Comparison of ENCODE assay signal across 8 cellular contexts in genomic region chr18:13216092-13216582, GRCh38. TPM values are rescaled to one million over a fixed set of nuclear protein-coding genes. Genes with fewer than 3 reads are reported as not detected.
DNase-seq lines count a peak whose midpoint lies in the region; ATAC-seq and TF ChIP-seq lines count a peak whose summit lies in the region.

No MANE protein-coding gene starts in this region.

- no peaks in the 10 kb centered on the region for H3F3A ChIP-seq in neural cell (ENCODE audit: insufficient read depth, low read length, poor library complexity, severe bottlenecking)

- H3K4me1 ChIP-seq in Panc1 (ENCODE audit: control insufficient read depth, insufficient read depth, low read length) (no peaks in the 10 kb centered on the region; the same call in 1 of the 2 replicates), upper lobe of left lung (peaks cover 28 to 46% (median 33%) of the 10 kb centered on the region in 4 donors)

- no peaks in the 10 kb centered on the region for H3K36me3 ChIP-seq in Panc1 (ENCODE audit: control insufficient read depth, insufficient read depth, low read length)
- H3K36me3 ChIP-seq in neural cell (ENCODE audit: insufficient read depth, low read length): no peaks in the 10 kb centered on the region
- H3K36me3 ChIP-seq in upper lobe of left lung: no peaks in the 10 kb centered on the region

- POLR2A ChIA-PET in Panc1 (lab: Charles Lee): no interaction called here

- peak overlapping the region; percentile 83 for H3K27ac Mint-ChIP-seq in activated T-helper 2 cell treated with anti-CD3 and anti-CD28 coated beads, Interferon-gamma antibody, Interleukin-2, Interleukin-4, amounts not matched to agents 10 μg/mL and 5 μg/mL and 100 μg/mL, durations not matched to agents 14 hours and 24 hours and 36 hours

- no peaks in the 10 kb centered on the region for H3K9me2 ChIP-seq in neural cell (ENCODE audit: insufficient read depth, low read length)

- no peaks in the 10 kb centered on the region for H3K36me3 Mint-ChIP-seq in activated T-helper 2 cell treated with anti-CD3 and anti-CD28 coated beads, Interferon-gamma antibody, Interleukin-2, Interleukin-4, amounts not matched to agents 10 μg/mL and 5 μg/mL and 100 μg/mL, durations not matched to agents 14 hours and 24 hours and 36 hours (ENCODE audit: low read depth)

- no peaks in the 10 kb centered on the region for H3K9me3 Mint-ChIP-seq in activated T-helper 2 cell treated with anti-CD3 and anti-CD28 coated beads, Interferon-gamma antibody, Interleukin-2, Interleukin-4, amounts not matched to agents 10 μg/mL and 5 μg/mL and 100 μg/mL, durations not matched to agents 14 hours and 24 hours and 36 hours

- H3K4me2 ChIP-seq in neural cell (ENCODE audit: low read length): no peak overlapping the region

- ATAC-seq in Panc1 (peak; percentile 86), upper lobe of left lung (ENCODE audit: low FRiP score in 2 of 2) (peak; percentile 70 to 74), HG02870 (IDR thresholded peaks at IDR 0.05; ENCODE audit: unreplicated experiment) (no peak)

- BruUV-seq in Panc1 (replicated peaks; lab: Mats Ljungman, UMichigan): no TSS peak

- peak; percentile 92 for TF ChIP-seq RAD21 in neural cell (conservative IDR thresholded peaks at IDR 0.05)

- peak; percentile 69 for DNase-seq in DMS79 treated with DMSO at 0.1 percent for 48 hours (lab: John Stamatoyannopoulos, UW)
- peak; percentile 89 for DNase-seq in HuH-7.5 (ENCODE audit: low spot score)
- DNase-seq in Panc1 (ENCODE audit: low read depth, low spot score): peak; percentile 33
- peak; percentile 42 for DNase-seq in activated T-helper 2 cell treated with anti-CD3 and anti-CD28 coated beads, Interferon-gamma antibody, Interleukin-2, Interleukin-4, amounts not matched to agents 10 μg/mL and 5 μg/mL and 100 μg/mL, durations not matched to agents 14 hours and 24 hours and 36 hours (ENCODE audit: low spot score)
- peak; percentile 55 for DNase-seq in fibroblast of pulmonary artery (ENCODE audit: low read depth)
- peak in 1 of 2 donors; percentile 66 for DNase-seq in upper lobe of left lung

- H3K27ac ChIP-seq in Panc1 (ENCODE audit: low read length) (no peak overlapping the region), neural cell (ENCODE audit: low read length) (no peak overlapping the region), upper lobe of left lung (peak overlapping the region in 1 of 4 donors; percentile 78)

- no peak overlapping the region for H2AFZ ChIP-seq in neural cell (ENCODE audit: low read depth, low read length)

- H3K9me3 ChIP-seq in Panc1 (ENCODE audit: control insufficient read depth, insufficient read depth, low read depth, low read length) (no peaks in the 10 kb centered on the region), neural cell (ENCODE audit: low read length) (no peaks in the 10 kb centered on the region), upper lobe of left lung (no peaks in the 10 kb centered on the region)

- no peaks in the 10 kb centered on the region for H4K20me1 ChIP-seq in neural cell (ENCODE audit: insufficient read depth)

- H3K27me3 ChIP-seq in Panc1 (ENCODE audit: control insufficient read depth, insufficient read depth, low read length): peaks cover 30% of the 10 kb centered on the region
- peaks cover 21% of the 10 kb centered on the region for H3K27me3 ChIP-seq in neural cell (ENCODE audit: insufficient read depth, low read depth, low read length)
- H3K27me3 ChIP-seq in upper lobe of left lung: peaks cover 0 to 16% (median 0%) of the 10 kb centered on the region in 4 donors

- H3K79me2 ChIP-seq in neural cell (replicated peaks; ENCODE audit: insufficient read depth, low read length): no peaks in the 10 kb centered on the region

- peak in 1 of 4 donors; percentile 61 for TF ChIP-seq POLR2A in upper lobe of left lung (IDR thresholded peaks at IDR 0.05)

- peaks cover 26% of the 10 kb centered on the region for H3K4me1 Mint-ChIP-seq in activated T-helper 2 cell treated with anti-CD3 and anti-CD28 coated beads, Interferon-gamma antibody, Interleukin-2, Interleukin-4, amounts not matched to agents 10 μg/mL and 5 μg/mL and 100 μg/mL, durations not matched to agents 14 hours and 24 hours and 36 hours (ENCODE audit: low read depth)

- no peak for TF ChIP-seq EP300 in neural cell (conservative IDR thresholded peaks at IDR 0.05; ENCODE audit: poor library complexity, severe bottlenecking)
- TF ChIP-seq EP300 in upper lobe of left lung (IDR thresholded peaks at IDR 0.05): no peak

- WGBS in upper lobe of left lung, 2 donors: 15 to 17% methylated on average over 8 of the region's 8 CpGs

- peaks cover 34% of the 10 kb centered on the region for H3K27me3 Mint-ChIP-seq in activated T-helper 2 cell treated with anti-CD3 and anti-CD28 coated beads, Interferon-gamma antibody, Interleukin-2, Interleukin-4, amounts not matched to agents 10 μg/mL and 5 μg/mL and 100 μg/mL, durations not matched to agents 14 hours and 24 hours and 36 hours (ENCODE audit: low read depth)

- in situ Hi-C loops in Panc1 (cut with HindIII; ENCODE audit: low pct_unique_long_range_greater_than_20kb, low sequenced_read_pairs): no loop called here

- H3K4me3 ChIP-seq in Panc1 (ENCODE audit: low read depth in 2 of 2, low read length in 2 of 2) (no peak overlapping the region), fibroblast of pulmonary artery (replicated peaks; ENCODE audit: low read depth, low read length) (no peak overlapping the region), neural cell (ENCODE audit: low read length) (peak overlapping the region; percentile 75), upper lobe of left lung (no peak overlapping the region)

- intact Hi-C loops in Panc1 (cut with micrococcal nuclease; ENCODE audit: unreplicated experiment): loop anchor here (5.0 to 10.0 kb wide), 2 partner anchors 61 to 316 kb away; no protein-coding TSS in a partner anchor
- intact Hi-C loops in activated T-helper 2 cell treated with anti-CD3 and anti-CD28 coated beads, Interferon-gamma antibody, Interleukin-2, Interleukin-4, amounts not matched to agents 10 μg/mL and 5 μg/mL and 100 μg/mL, durations not matched to agents 14 hours and 24 hours and 36 hours (cut with micrococcal nuclease): loop anchor here (1.0 to 10.0 kb wide), 12 partner anchors 37 to 509 kb away; partner anchors contain the start of genes FAM210A and RNMT

- H3K9ac ChIP-seq in neural cell (ENCODE audit: low read length): no peak overlapping the region

- TF ChIP-seq CTCF in Panc1 (IDR thresholded peaks at IDR 0.05): peak; percentile 81
- TF ChIP-seq CTCF in fibroblast of pulmonary artery (IDR thresholded peaks at IDR 0.05; ENCODE audit: low read length, missing control alignments): peak; percentile 51
- TF ChIP-seq CTCF in neural cell (IDR thresholded peaks at IDR 0.05; ENCODE audit: poor library complexity, severe bottlenecking): peak; percentile 90
- TF ChIP-seq CTCF in upper lobe of left lung (IDR thresholded peaks at IDR 0.05): peak; percentile 48 to 78 (median 66)

- peak overlapping the region; percentile 85 for H3K4me3 Mint-ChIP-seq in activated T-helper 2 cell treated with anti-CD3 and anti-CD28 coated beads, Interferon-gamma antibody, Interleukin-2, Interleukin-4, amounts not matched to agents 10 μg/mL and 5 μg/mL and 100 μg/mL, durations not matched to agents 14 hours and 24 hours and 36 hours (ENCODE audit: low read depth)

- CTCF ChIA-PET in Panc1 (lab: Charles Lee): interaction anchor here (0.6 to 0.7 kb wide), 3 partner anchors 315 to 1420 kb away, joined by 3 to 7 read pairs (median 3); no protein-coding TSS in a partner anchor

TF ChIP-seq in neural cell, 6 proteins besides CTCF, POLR2A, EP300 and RAD21:
- TF ChIP-seq SMC3 (conservative IDR thresholded peaks at IDR 0.05; ENCODE audit: poor library complexity) (peak; percentile 92), EZH2 (IDR thresholded peaks at IDR 0.05; ENCODE audit: borderline replicate concordance, insufficient read depth, low read length, poor library complexity, severe bottlenecking) (no peak)

RNA-seq across cellular contexts. Expression of gene LDLRAD4, which starts 2.4 kb away (rescaled TPM):
- total RNA-seq in Panc1 (2021; ENCODE audit: unreplicated experiment): 0.28 TPM
- 0.50 TPM for polyA plus RNA-seq in Panc1 (2012; ENCODE audit: insufficient read length)
- 30.5 and 32.7 TPM in 2 replicates for total RNA-seq in activated T-helper 2 cell treated with anti-CD3 and anti-CD28 coated beads, Interferon-gamma antibody, Interleukin-2, Interleukin-4, amounts not matched to agents 10 μg/mL and 5 μg/mL and 100 μg/mL, durations not matched to agents 14 hours and 24 hours and 36 hours
- polyA plus RNA-seq in neural cell: 1.9 and 3.7 TPM in 2 replicates
- polyA minus RNA-seq in neural cell: 11.2 and 12.0 TPM in 2 replicates
- total RNA-seq in upper lobe of left lung: 10 to 100 TPM; 19.5 to 26.6 (median 24.4) TPM

Comparison
In these comparisons a context has a peak if more than half of its experiments do, and no peak if none do; other contexts are left out.
1. RNA of gene LDLRAD4, which starts 2.4 kb away (total RNA-seq): 30.5 to 32.7 TPM in activated T-helper 2 cell treated with anti-CD3 and anti-CD28 coated beads, Interferon-gamma antibody, Interleukin-2, Interleukin-4, amounts not matched to agents 10 μg/mL and 5 μg/mL and 100 μg/mL, durations not matched to agents 14 hours and 24 hours and 36 hours and 19.5 to 26.6 TPM in upper lobe of left lung; 0.28 TPM in Panc1 (single experiment); every median in the first group is over 10 times any median in the second.
2. Peak in every context shown above with its lines, with median percentiles within 50 percentile points of each other: CTCF ChIP-seq.